Comparison of ENCODE assay signal across 10 cellular contexts in genomic region chr1:244231572-244232315, GRCh38.
A peak's percentile ranks its signal among the peaks of the same experiment; 100 is the strongest.
DNase-seq lines count a peak whose midpoint lies in the region; ATAC-seq and TF ChIP-seq lines count a peak whose summit lies in the region.
"Had no signal": no experiment of that assay in that cellular context is flagged by ENCODE, and none has a peak within 500 bp of the region (broad histone marks: within the 10 kb centered on the region; RNA-seq: fewer than 3 reads in every experiment).

No MANE protein-coding gene starts in this region.

- H3K27ac ChIP-seq in RWPE2 (ENCODE audit: poor library complexity, severe bottlenecking): no peak overlapping the region
- no peak overlapping the region for H3K27ac ChIP-seq in right cardiac atrium (ENCODE audit: low read length)
- no peak overlapping the region for H3K27ac ChIP-seq in thyroid gland

- no peaks in the 10 kb centered on the region for H3K27me3 ChIP-seq in RWPE2 (ENCODE audit: insufficient read depth, poor library complexity, severe bottlenecking)
- no peaks in the 10 kb centered on the region for H3K27me3 ChIP-seq in right cardiac atrium (ENCODE audit: control insufficient read depth, insufficient read depth)
- no peaks in the 10 kb centered on the region for H3K27me3 ChIP-seq in thyroid gland

- H3K36me3 ChIP-seq in RWPE2 (ENCODE audit: low read depth) (no peaks in the 10 kb centered on the region), thyroid gland (no peaks in the 10 kb centered on the region)

- no peak for TF ChIP-seq CTCF in RWPE2 (IDR thresholded peaks at IDR 0.05; ENCODE audit: poor library complexity, severe bottlenecking)
- TF ChIP-seq CTCF in thyroid gland (IDR thresholded peaks at IDR 0.05): no peak

- H3K9me3 Mint-ChIP-seq in activated naive CD4-positive, alpha-beta T cell treated with anti-CD3 and anti-CD28 coated beads for 36 hours: no peaks in the 10 kb centered on the region
- H3K9me3 Mint-ChIP-seq: CD4-positive, CD25-positive, alpha-beta regulatory T cell; stimulated activated naive CD8-positive, alpha-beta T cell treated with anti-CD3 and anti-CD28 coated beads, Interleukin-15, Interleukin-2, amounts not matched to agents 100 ng/mL and 50 ng/mL, for 24 hours had no signal

- no peak for TF ChIP-seq POLR2A in thyroid gland (IDR thresholded peaks at IDR 0.05)

- no peak overlapping the region for H3K4me3 Mint-ChIP-seq in activated naive CD4-positive, alpha-beta T cell treated with anti-CD3 and anti-CD28 coated beads for 36 hours
- H3K4me3 Mint-ChIP-seq: stimulated activated naive CD8-positive, alpha-beta T cell treated with anti-CD3 and anti-CD28 coated beads, Interleukin-15, Interleukin-2, amounts not matched to agents 100 ng/mL and 50 ng/mL, for 24 hours had no signal

- no peaks in the 10 kb centered on the region for H3K27me3 Mint-ChIP-seq in activated naive CD4-positive, alpha-beta T cell treated with anti-CD3 and anti-CD28 coated beads for 36 hours (ENCODE audit: low read depth)

- H3K27ac Mint-ChIP-seq in activated naive CD4-positive, alpha-beta T cell treated with anti-CD3 and anti-CD28 coated beads for 36 hours: no peak overlapping the region
- H3K27ac Mint-ChIP-seq: CD4-positive, CD25-positive, alpha-beta regulatory T cell; stimulated activated naive CD8-positive, alpha-beta T cell treated with anti-CD3 and anti-CD28 coated beads, Interleukin-15, Interleukin-2, amounts not matched to agents 100 ng/mL and 50 ng/mL, for 24 hours had no signal

- WGBS in right cardiac atrium: 48% methylated on average over 27 of the region's 27 CpGs
- 43 to 44% methylated on average over 26 to 27 of the region's 27 CpGs for WGBS in thyroid gland, 2 donors

- no peaks in the 10 kb centered on the region for H3K36me3 Mint-ChIP-seq in activated naive CD4-positive, alpha-beta T cell treated with anti-CD3 and anti-CD28 coated beads for 36 hours (ENCODE audit: low read depth)
- H3K36me3 Mint-ChIP-seq: CD4-positive, CD25-positive, alpha-beta regulatory T cell had no signal

- H3K4me3 ChIP-seq in RWPE2 (ENCODE audit: severe bottlenecking) (no peak overlapping the region), right cardiac atrium (ENCODE audit: low read length) (peak overlapping the region; percentile 21), thyroid gland (replicated peaks in 1 of 3) (no peak overlapping the region)

- H3K9me3 ChIP-seq in RWPE2 (ENCODE audit: severe bottlenecking) (no peaks in the 10 kb centered on the region), right cardiac atrium (ENCODE audit: control insufficient read depth, low read length) (no peaks in the 10 kb centered on the region), thyroid gland (no peaks in the 10 kb centered on the region)

- no peaks in the 10 kb centered on the region for H3K4me1 Mint-ChIP-seq in activated naive CD4-positive, alpha-beta T cell treated with anti-CD3 and anti-CD28 coated beads for 36 hours (ENCODE audit: low read depth)

- ATAC-seq in RWPE2 (ENCODE audit: low read depth) (peak; percentile 61), right cardiac atrium (peak; percentile 47 to 65), HG02798 (IDR thresholded peaks at IDR 0.05; ENCODE audit: poor library complexity, unreplicated experiment) (no peak), GM21825 (IDR thresholded peaks at IDR 0.05; ENCODE audit: unreplicated experiment) (no peak)

- CTCF ChIA-PET in activated naive CD4-positive, alpha-beta T cell treated with anti-CD3 and anti-CD28 coated beads for 36 hours (lab: Charles Lee): interaction anchor here (1.4 kb wide), 1 partner anchor 20 kb away, joined by 3 read pairs; no protein-coding TSS in a partner anchor

- H3K4me1 ChIP-seq in RWPE2 (ENCODE audit: insufficient read depth, poor library complexity, severe bottlenecking): peaks cover 1% of the 10 kb centered on the region
- H3K4me1 ChIP-seq in right cardiac atrium (ENCODE audit: control insufficient read depth, insufficient read depth, low read length): no peaks in the 10 kb centered on the region
- peaks cover 0 to 4% of the 10 kb centered on the region in 2 donors for H3K4me1 ChIP-seq in thyroid gland

- peak; percentile 10 for DNase-seq in activated naive CD4-positive, alpha-beta T cell treated with anti-CD3 and anti-CD28 coated beads for 36 hours
- no peak for DNase-seq in activated naive CD4-positive, alpha-beta T cell treated with Interleukin-2 at 50 U/mL for 16 hours
- DNase-seq in RWPE2 (ENCODE audit: low spot score) (no peak), right cardiac atrium (peak in 2 of 3 donors; percentile 25 to 62), thyroid gland (peak; percentile 7 to 9)
- no peak for DNase-seq in activated naive CD4-positive, alpha-beta T cell treated with anti-CD3 and anti-CD28 coated beads, Interleukin-2, amount 50 U/mL, for 16 hours
- DNase-seq: CD4-positive, CD25-positive, alpha-beta regulatory T cell had no signal

- intact Hi-C loops in activated naive CD4-positive, alpha-beta T cell treated with anti-CD3 and anti-CD28 coated beads for 36 hours (cut with micrococcal nuclease): no loop called here
- intact Hi-C loops in right cardiac atrium (cut with DNase I): no loop called here
- intact Hi-C loops in thyroid gland (cut with DNase I): no loop called here

Comparison
In these comparisons a context has a peak if more than half of its experiments do, and no peak if none do; other contexts are left out.
1. DNase-seq: peak in activated naive CD4-positive, alpha-beta T cell treated with anti-CD3 and anti-CD28 coated beads for 36 hours (single experiment), right cardiac atrium (2 of 3) and thyroid gland (2 of 2); none in activated naive CD4-positive, alpha-beta T cell treated with Interleukin-2 at 50 U/mL for 16 hours (single experiment), RWPE2 (single experiment) and activated naive CD4-positive, alpha-beta T cell treated with anti-CD3 and anti-CD28 coated beads, Interleukin-2, amount 50 U/mL, for 16 hours (single experiment).
2. ATAC-seq: peak in RWPE2 (single experiment) and right cardiac atrium (2 of 2); none in HG02798 (single experiment) and GM21825 (single experiment).